In the genomic region with DNA sequence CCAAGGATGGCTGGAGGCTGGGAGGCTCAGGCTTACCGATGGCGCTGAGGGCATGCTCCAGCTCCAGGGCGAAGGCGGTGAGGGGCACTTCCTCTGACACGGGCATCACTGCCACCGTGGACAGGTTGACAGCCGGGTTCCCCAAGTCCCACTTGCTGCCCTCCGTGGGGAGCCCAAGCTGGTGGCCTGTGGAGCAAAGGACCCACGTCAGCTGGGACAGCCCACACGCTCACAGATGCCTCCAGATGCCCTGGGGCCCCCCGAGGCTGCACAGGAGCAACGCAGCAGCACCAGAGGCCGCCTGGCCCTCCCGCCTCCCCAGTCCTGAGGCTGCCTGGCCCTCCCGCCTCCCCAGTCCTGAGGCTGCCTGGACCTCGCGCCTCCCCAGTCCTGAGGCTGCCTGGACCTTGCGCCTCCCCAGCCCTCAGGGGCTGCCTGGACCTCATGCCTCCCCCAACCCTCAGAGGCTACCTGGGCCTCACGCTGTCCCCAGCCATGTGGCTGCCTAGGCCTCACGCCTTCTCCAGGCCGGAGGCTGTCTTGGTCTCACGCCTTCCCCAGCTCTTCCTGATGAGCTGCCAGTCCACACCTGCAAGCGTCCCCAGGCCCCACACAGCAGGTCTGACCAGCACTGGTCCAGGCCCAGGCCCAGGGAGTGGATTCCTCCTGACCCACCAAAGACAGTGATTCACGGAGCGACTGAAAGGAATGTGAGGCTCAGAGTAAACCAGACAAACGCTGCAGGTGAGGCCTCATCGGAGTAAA, we compare ENCODE assay signal across 18 cellular contexts. TPM values are rescaled to one million over a fixed set of nuclear protein-coding genes. Genes with fewer than 3 reads are reported as not detected.
DNase-seq lines count a peak whose midpoint lies in the region; ATAC-seq and TF ChIP-seq lines count a peak whose summit lies in the region.
"Had no signal": no experiment of that assay in that cellular context is flagged by ENCODE, and none has a peak within 500 bp of the region (broad histone marks: within the 10 kb centered on the region; RNA-seq: fewer than 3 reads in every experiment).

No MANE protein-coding gene starts in this region.

- TF ChIP-seq CTCF in left ventricle myocardium inferior (IDR thresholded peaks at IDR 0.05; ENCODE audit: borderline replicate concordance) (no peak), mesothelial cell of epicardium (IDR thresholded peaks at IDR 0.05; ENCODE audit: unreplicated experiment) (no peak), upper lobe of right lung (IDR thresholded peaks at IDR 0.05) (no peak)

- intact Hi-C loops in Right ventricle myocardium superior (cut with DNase I) (no loop called here), left ventricle myocardium inferior (cut with micrococcal nuclease) (no loop called here), upper lobe of right lung (cut with DNase I) (no loop called here)

- no peak overlapping the region for H3K4me3 ChIP-seq in left ventricle myocardium inferior
- H3K4me3 ChIP-seq in upper lobe of right lung, result no peak overlapping the region
- H3K4me3 ChIP-seq: HAP-1 had no signal

- H3K27ac Mint-ChIP-seq in mesothelial cell of epicardium, result peak overlapping the region; percentile 57
- peak overlapping the region in 1 of 2 donors; percentile 22 for H3K27ac Mint-ChIP-seq in activated naive CD4-positive, alpha-beta T cell treated with anti-CD3 and anti-CD28 coated beads, Interleukin-2, amount 50 U/mL, for 72 hours
- H3K27ac Mint-ChIP-seq: CD4-positive, alpha-beta T cell had no signal

- no peaks in the 10 kb centered on the region for H3K27me3 Mint-ChIP-seq in mesothelial cell of epicardium (ENCODE audit: low read depth)
- H3K27me3 Mint-ChIP-seq: CD4-positive, alpha-beta T cell had no signal

- H3K9me3 ChIP-seq in left ventricle myocardium inferior (replicated peaks), result no peaks in the 10 kb centered on the region
- H3K9me3 ChIP-seq in upper lobe of right lung, result no peaks in the 10 kb centered on the region
- H3K9me3 ChIP-seq: HAP-1 had no signal

- H3K4me3 Mint-ChIP-seq in mesothelial cell of epicardium, result no peak overlapping the region
- H3K4me3 Mint-ChIP-seq: CD4-positive, alpha-beta T cell had no signal

- H3K27ac ChIP-seq in left ventricle myocardium inferior (replicated peaks) (no peak overlapping the region), upper lobe of right lung (no peak overlapping the region)

- H3K4me1 Mint-ChIP-seq in mesothelial cell of epicardium, result peaks cover 13% of the 10 kb centered on the region

- no peaks in the 10 kb centered on the region for H3K36me3 Mint-ChIP-seq in mesothelial cell of epicardium
- H3K36me3 Mint-ChIP-seq in activated naive CD4-positive, alpha-beta T cell treated with anti-CD3 and anti-CD28 coated beads, Interleukin-2, amount 50 U/mL, for 72 hours, result no peaks in the 10 kb centered on the region

- peak; percentile 26 for DNase-seq in Right ventricle myocardium superior
- no peak for DNase-seq in left ventricle myocardium inferior
- DNase-seq in ecto neural progenitor cell (ENCODE audit: low spot score), result peak; percentile 44
- DNase-seq in mesothelial cell of epicardium (ENCODE audit: low spot score in 2 of 2, unreplicated experiment in 2 of 2), result no peak
- DNase-seq in upper lobe of right lung, result peak; percentile 59
- DNase-seq in activated naive CD4-positive, alpha-beta T cell treated with anti-CD3 and anti-CD28 coated beads, Interleukin-2, amount 50 U/mL, for 72 hours (ENCODE audit: low spot score in 2 of 2), result no peak
- no peak for DNase-seq in glomerular visceral epithelial cell (ENCODE audit: extremely low spot score)
- DNase-seq: CD4-positive, alpha-beta T cell; Karpas-422; MM.1S; NCI-H1105 treated with DMSO at 0.1 percent for 48 hours; NCI-H187; NCI-H446; NCI-H748 treated with DMSO at 0.1 percent for 48 hours; PC-3 had no signal

- H3K9me3 Mint-ChIP-seq in mesothelial cell of epicardium, result no peaks in the 10 kb centered on the region
- no peaks in the 10 kb centered on the region for H3K9me3 Mint-ChIP-seq in activated naive CD4-positive, alpha-beta T cell treated with anti-CD3 and anti-CD28 coated beads, Interleukin-2, amount 50 U/mL, for 72 hours
- H3K9me3 Mint-ChIP-seq: CD4-positive, alpha-beta T cell had no signal

- H3K36me3 ChIP-seq in left ventricle myocardium inferior (no peaks in the 10 kb centered on the region), upper lobe of right lung (no peaks in the 10 kb centered on the region)
- H3K36me3 ChIP-seq: HAP-1 had no signal

- H3K27me3 ChIP-seq in left ventricle myocardium inferior (ENCODE audit: low read depth) (no peaks in the 10 kb centered on the region), upper lobe of right lung (no peaks in the 10 kb centered on the region)

- ATAC-seq in Right ventricle myocardium superior (ENCODE audit: poor library complexity) (no peak), upper lobe of right lung (no peak), GM19455 (IDR thresholded peaks at IDR 0.05; ENCODE audit: unreplicated experiment) (no peak)
- ATAC-seq in activated naive CD4-positive, alpha-beta T cell treated with anti-CD3 and anti-CD28 coated beads, Interleukin-2, amount 50 U/mL, for 72 hours, result no peak
- ATAC-seq: PC-3 had no signal

- H3K4me1 ChIP-seq in left ventricle myocardium inferior (peaks cover 7% of the 10 kb centered on the region), upper lobe of right lung (no peaks in the 10 kb centered on the region)
- H3K4me1 ChIP-seq: HAP-1 had no signal

RNA-seq across cellular contexts. Expression of a gene that starts 25.6 kb away (rescaled TPM):
- total RNA-seq in Right ventricle myocardium superior (10.0 TPM), left ventricle myocardium inferior (9.8 TPM), mesothelial cell of epicardium (85.3 to 85.6 TPM (median 85.3 TPM) in 3 replicates), upper lobe of right lung (23.9 TPM)
- total RNA-seq in activated naive CD4-positive, alpha-beta T cell treated with anti-CD3 and anti-CD28 coated beads, Interleukin-2, amount 50 U/mL, for 72 hours, result 10 to 100 TPM; 12.0 to 61.3 TPM

RNA-seq across cellular contexts. Expression of a gene that starts 43.6 kb away (rescaled TPM):
- total RNA-seq in Right ventricle myocardium superior, result not detected
- not detected for total RNA-seq in left ventricle myocardium inferior
- 1.4 to 1.7 TPM (median 1.6 TPM) in 3 replicates for total RNA-seq in mesothelial cell of epicardium
- not detected for total RNA-seq in upper lobe of right lung
- not detected for total RNA-seq in activated naive CD4-positive, alpha-beta T cell treated with anti-CD3 and anti-CD28 coated beads, Interleukin-2, amount 50 U/mL, for 72 hours
- total RNA-seq: CD4-positive, alpha-beta T cell; Daoy; PC-3 had no signal

Comparison
In these comparisons a context has a peak if more than half of its experiments do, and no peak if none do; other contexts are left out.
1. DNase-seq: peak in Right ventricle myocardium superior (single experiment), ecto neural progenitor cell (single experiment) and upper lobe of right lung (single experiment); none in left ventricle myocardium inferior (single experiment), mesothelial cell of epicardium (0 of 2), activated naive CD4-positive, alpha-beta T cell treated with anti-CD3 and anti-CD28 coated beads, Interleukin-2, amount 50 U/mL, for 72 hours (0 of 2) and glomerular visceral epithelial cell (single experiment).